ENCODE assay signal across 7 cellular contexts in the genomic region with DNA sequence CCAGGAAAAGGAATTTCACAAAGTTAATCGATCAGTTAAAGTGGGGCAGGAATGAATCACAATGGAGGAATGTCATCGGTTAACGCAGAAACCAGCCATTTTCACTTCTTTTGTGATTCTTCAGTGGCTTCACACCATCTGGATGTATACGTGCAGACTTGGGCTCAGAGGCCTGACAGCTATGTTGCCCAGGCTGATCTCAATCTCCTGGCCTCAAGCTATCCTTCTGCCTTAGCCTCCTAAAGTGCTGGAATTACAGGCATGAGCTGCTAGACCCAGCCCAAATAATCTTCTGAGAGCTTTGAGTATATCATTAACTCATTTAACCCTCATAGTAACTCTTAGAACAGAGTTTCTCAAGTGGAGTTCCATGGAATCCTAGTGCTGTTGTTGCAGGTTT.
"Had no signal": no experiment of that assay in that cellular context is flagged by ENCODE, and none has a peak within 500 bp of the region (broad histone marks: within the 10 kb centered on the region; RNA-seq: fewer than 3 reads in every experiment).

No MANE protein-coding gene starts in this region.

- DNase-seq: GOT3, H7, HFFc6, IMR-90 had no signal

- H3K4me1 ChIP-seq: HAP-1 had no signal

- H3K4me3 ChIP-seq: HAP-1, K562 had no signal

- H3K4me3 Mint-ChIP-seq: HFFc6 had no signal

- H3K27ac Mint-ChIP-seq: HFFc6 had no signal

- ATAC-seq: HCT116, K562 had no signal

- H3K36me3 ChIP-seq: HAP-1 had no signal

- H3K9me3 Mint-ChIP-seq: HFFc6 had no signal
